ENCODE assay signal across 14 cellular contexts in the genomic region with DNA sequence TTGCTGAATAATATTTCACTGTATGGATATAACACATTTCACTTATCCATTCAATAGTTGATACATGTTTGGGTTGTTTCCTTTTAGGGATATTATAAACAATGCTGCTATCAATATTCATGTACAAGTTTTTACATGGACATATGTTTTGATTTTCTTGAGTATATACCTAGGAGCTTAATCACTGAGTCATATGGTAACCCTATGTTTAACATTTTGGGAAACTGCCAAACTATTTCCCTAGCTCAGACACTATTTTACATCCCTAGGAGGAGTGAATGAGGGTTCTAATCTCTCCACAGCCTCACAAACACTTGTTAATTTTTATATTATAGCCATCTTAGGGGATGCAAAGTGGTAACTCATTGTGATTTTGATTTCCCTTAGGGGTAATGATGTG.
DNase-seq lines count a peak whose midpoint lies in the region; ATAC-seq, FAIRE-seq and TF ChIP-seq lines count a peak whose summit lies in the region.
"Had no signal": no experiment of that assay in that cellular context is flagged by ENCODE, and none has a peak within 500 bp of the region (broad histone marks: within the 10 kb centered on the region; RNA-seq: fewer than 3 reads in every experiment).

No MANE protein-coding gene starts in this region.

- POLR2A ChIA-PET in PC-3 (lab: Charles Lee; ENCODE audit: unreplicated experiment): no interaction called here

- FAIRE-seq in D721Med (lab: Jason Lieb, UNC): peak; percentile 51
- peak; percentile 67 for FAIRE-seq in GM12892 (lab: Jason Lieb, UNC)
- FAIRE-seq: A204.1 had no signal

- H3K27me3 ChIP-seq in PC-3 (ENCODE audit: low read length) (no peaks in the 10 kb centered on the region), uterus (no peaks in the 10 kb centered on the region), upper lobe of right lung (no peaks in the 10 kb centered on the region)

- H3K9ac ChIP-seq in PC-3 (ENCODE audit: low read length): no peak overlapping the region

- intact Hi-C loops in PC-3 (cut with micrococcal nuclease) (no loop called here), uterus (cut with DNase I; ENCODE audit: low total_unique reads) (no loop called here), upper lobe of right lung (cut with DNase I) (no loop called here)

- H3K4me3 ChIP-seq in PC-3 (ENCODE audit: low read length): no peak overlapping the region
- no peak overlapping the region for H3K4me3 ChIP-seq in fibroblast of mammary gland (ENCODE audit: control insufficient read depth, low read depth, low read length)
- H3K4me3 ChIP-seq in uterus: no peak overlapping the region
- no peak overlapping the region for H3K4me3 ChIP-seq in upper lobe of right lung
- H3K4me3 ChIP-seq: HAP-1 had no signal

- no peaks in the 10 kb centered on the region for H3K9me2 ChIP-seq in PC-3 (replicated peaks; ENCODE audit: low read length)

- H3K79me2 ChIP-seq in PC-3 (ENCODE audit: low read length): no peaks in the 10 kb centered on the region

- no peak for ATAC-seq in PC-3
- no peak for ATAC-seq in GM18498 (IDR thresholded peaks at IDR 0.05; ENCODE audit: unreplicated experiment)
- ATAC-seq in upper lobe of right lung: no peak

- no peak for TF ChIP-seq POLR2A in GM12892 (IDR thresholded peaks at IDR 0.05; ENCODE audit: low read depth, low read length)
- no peak for TF ChIP-seq POLR2A in uterus (IDR thresholded peaks at IDR 0.05)

- H3K36me3 ChIP-seq in PC-3 (ENCODE audit: low read depth, low read length): no peaks in the 10 kb centered on the region
- H3K36me3 ChIP-seq in uterus: no peaks in the 10 kb centered on the region
- no peaks in the 10 kb centered on the region for H3K36me3 ChIP-seq in upper lobe of right lung
- H3K36me3 ChIP-seq: HAP-1 had no signal

- H3K27ac ChIP-seq in PC-3 (ENCODE audit: low read length) (no peak overlapping the region), uterus (no peak overlapping the region), upper lobe of right lung (no peak overlapping the region)

- H3F3A ChIP-seq in PC-3 (ENCODE audit: low read length, unreplicated experiment): no peaks in the 10 kb centered on the region

- no peaks in the 10 kb centered on the region for H4K20me1 ChIP-seq in PC-3 (ENCODE audit: low read length)

- no TSS peak for BruUV-seq in PC-3 (replicated peaks; lab: Mats Ljungman, UMichigan)

- CTCF ChIA-PET in PC-3 (lab: Charles Lee): no interaction called here

- TF ChIP-seq CTCF in D721Med (IDR thresholded peaks at IDR 0.05; ENCODE audit: insufficient read depth, missing control alignments): no peak
- no peak for TF ChIP-seq CTCF in PC-3 (conservative IDR thresholded peaks at IDR 0.05; ENCODE audit: low read depth, low read length)
- no peak for TF ChIP-seq CTCF in fibroblast of mammary gland (conservative IDR thresholded peaks at IDR 0.05; ENCODE audit: control insufficient read depth, insufficient read depth, low read depth, low read length)
- no peak for TF ChIP-seq CTCF in uterus (IDR thresholded peaks at IDR 0.05)
- TF ChIP-seq CTCF in upper lobe of right lung (IDR thresholded peaks at IDR 0.05): no peak

- H3K4me2 ChIP-seq in PC-3 (ENCODE audit: low read length): no peak overlapping the region

- H2AFZ ChIP-seq in PC-3 (ENCODE audit: low read length): no peak overlapping the region

- DNase-seq in D721Med (ENCODE audit: insufficient read length, low spot score) (no peak), GM12892 (ENCODE audit: insufficient read length) (no peak), PC-3 (peak; percentile 41), fibroblast of mammary gland (ENCODE audit: low read depth) (peak; percentile 4), uterus (no peak), upper lobe of right lung (no peak)
- DNase-seq: C1 segment of cervical spinal cord; CD4-positive, alpha-beta memory T cell; DMS53; GOT3; HFFc6 had no signal

- peaks cover 5% of the 10 kb centered on the region; the same call in 1 of the 2 replicates for H3K4me1 ChIP-seq in PC-3 (ENCODE audit: insufficient read depth, low read length)
- no peaks in the 10 kb centered on the region for H3K4me1 ChIP-seq in uterus
- H3K4me1 ChIP-seq in upper lobe of right lung: no peaks in the 10 kb centered on the region

- no peaks in the 10 kb centered on the region for H3K9me3 ChIP-seq in PC-3 (ENCODE audit: low read length)
- no peaks in the 10 kb centered on the region for H3K9me3 ChIP-seq in uterus
- no peaks in the 10 kb centered on the region for H3K9me3 ChIP-seq in upper lobe of right lung
- H3K9me3 ChIP-seq: HAP-1 had no signal

Comparison
In these comparisons a context has a peak if more than half of its experiments do, and no peak if none do; other contexts are left out.
1. DNase-seq: peak in PC-3 (single experiment) and fibroblast of mammary gland (single experiment); none in D721Med (single experiment), GM12892 (single experiment), uterus (0 of 2) and upper lobe of right lung (single experiment).